In genomic region chr7:108559253-108559652, GRCh38 we compare ENCODE assay signal across 2 cellular contexts.
TF ChIP-seq lines count a peak whose summit lies in the region.

No MANE protein-coding gene starts in this region.

TF ChIP-seq in HepG2, 621 proteins besides CTCF, POLR2A, EP300 and RAD21:
- TF ChIP-seq SOX13 (IDR thresholded peaks at IDR 0.05) (no peak), SOX13 (CRISPR knock-in tag; conservative IDR thresholded peaks at IDR 0.05 in 1 of 2, IDR thresholded peaks at IDR 0.05 in 1 of 2) (peak in 1 of 2 experiments; percentile 50; a peak in 1 of 4 replicates), KDM5A (IDR thresholded peaks at IDR 0.05; ENCODE audit: borderline replicate concordance, low read length) (no peak)

TF ChIP-seq in GM23338, 12 proteins besides CTCF, POLR2A, EP300 and RAD21:
- no peak for TF ChIP-seq ZNF114 (CRISPR knock-in tag; IDR thresholded peaks at IDR 0.05)
- TF ChIP-seq, protein P1, sequence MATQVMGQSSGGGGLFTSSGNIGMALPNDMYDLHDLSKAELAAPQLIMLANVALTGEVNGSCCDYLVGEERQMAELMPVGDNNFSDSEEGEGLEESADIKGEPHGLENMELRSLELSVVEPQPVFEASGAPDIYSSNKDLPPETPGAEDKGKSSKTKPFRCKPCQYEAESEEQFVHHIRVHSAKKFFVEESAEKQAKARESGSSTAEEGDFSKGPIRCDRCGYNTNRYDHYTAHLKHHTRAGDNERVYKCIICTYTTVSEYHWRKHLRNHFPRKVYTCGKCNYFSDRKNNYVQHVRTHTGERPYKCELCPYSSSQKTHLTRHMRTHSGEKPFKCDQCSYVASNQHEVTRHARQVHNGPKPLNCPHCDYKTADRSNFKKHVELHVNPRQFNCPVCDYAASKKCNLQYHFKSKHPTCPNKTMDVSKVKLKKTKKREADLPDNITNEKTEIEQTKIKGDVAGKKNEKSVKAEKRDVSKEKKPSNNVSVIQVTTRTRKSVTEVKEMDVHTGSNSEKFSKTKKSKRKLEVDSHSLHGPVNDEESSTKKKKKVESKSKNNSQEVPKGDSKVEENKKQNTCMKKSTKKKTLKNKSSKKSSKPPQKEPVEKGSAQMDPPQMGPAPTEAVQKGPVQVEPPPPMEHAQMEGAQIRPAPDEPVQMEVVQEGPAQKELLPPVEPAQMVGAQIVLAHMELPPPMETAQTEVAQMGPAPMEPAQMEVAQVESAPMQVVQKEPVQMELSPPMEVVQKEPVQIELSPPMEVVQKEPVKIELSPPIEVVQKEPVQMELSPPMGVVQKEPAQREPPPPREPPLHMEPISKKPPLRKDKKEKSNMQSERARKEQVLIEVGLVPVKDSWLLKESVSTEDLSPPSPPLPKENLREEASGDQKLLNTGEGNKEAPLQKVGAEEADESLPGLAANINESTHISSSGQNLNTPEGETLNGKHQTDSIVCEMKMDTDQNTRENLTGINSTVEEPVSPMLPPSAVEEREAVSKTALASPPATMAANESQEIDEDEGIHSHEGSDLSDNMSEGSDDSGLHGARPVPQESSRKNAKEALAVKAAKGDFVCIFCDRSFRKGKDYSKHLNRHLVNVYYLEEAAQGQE (IDR thresholded peaks at IDR 0.05; ENCODE audit: unreplicated experiment), result no peak
- TF ChIP-seq JUNB (IDR thresholded peaks at IDR 0.05; ENCODE audit: unreplicated experiment), result no peak
- TF ChIP-seq ZNF462 (CRISPR knock-in tag; IDR thresholded peaks at IDR 0.05), result no peak
- no peak for TF ChIP-seq POLR2AphosphoS5 (IDR thresholded peaks at IDR 0.05; ENCODE audit: low read depth)
- TF ChIP-seq ZNF331 (CRISPR knock-in tag; IDR thresholded peaks at IDR 0.05; ENCODE audit: low read depth), result no peak
- no peak for TF ChIP-seq CREB1 (CRISPR knock-in tag; IDR thresholded peaks at IDR 0.05; ENCODE audit: low read depth)
- TF ChIP-seq STAT1 (IDR thresholded peaks at IDR 0.05; ENCODE audit: unreplicated experiment), result no peak
- no peak for TF ChIP-seq EZH2phosphoT487 (IDR thresholded peaks at IDR 0.05; ENCODE audit: unreplicated experiment)
- no peak for TF ChIP-seq EZH2 (IDR thresholded peaks at IDR 0.05; ENCODE audit: low read depth, unreplicated experiment)
- TF ChIP-seq, protein P2, sequence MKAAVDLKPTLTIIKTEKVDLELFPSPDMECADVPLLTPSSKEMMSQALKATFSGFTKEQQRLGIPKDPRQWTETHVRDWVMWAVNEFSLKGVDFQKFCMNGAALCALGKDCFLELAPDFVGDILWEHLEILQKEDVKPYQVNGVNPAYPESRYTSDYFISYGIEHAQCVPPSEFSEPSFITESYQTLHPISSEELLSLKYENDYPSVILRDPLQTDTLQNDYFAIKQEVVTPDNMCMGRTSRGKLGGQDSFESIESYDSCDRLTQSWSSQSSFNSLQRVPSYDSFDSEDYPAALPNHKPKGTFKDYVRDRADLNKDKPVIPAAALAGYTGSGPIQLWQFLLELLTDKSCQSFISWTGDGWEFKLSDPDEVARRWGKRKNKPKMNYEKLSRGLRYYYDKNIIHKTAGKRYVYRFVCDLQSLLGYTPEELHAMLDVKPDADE (IDR thresholded peaks at IDR 0.05), result no peak
- TF ChIP-seq NANOG (IDR thresholded peaks at IDR 0.05; ENCODE audit: borderline replicate concordance), result no peak
